Comparison of ENCODE assay signal across 7 cellular contexts in genomic region chr5:1312993-1313833, GRCh38. TPM values are rescaled to one million over a fixed set of nuclear protein-coding genes. Genes with fewer than 3 reads are reported as not detected.
DNase-seq lines count a peak whose midpoint lies in the region; ATAC-seq and FAIRE-seq lines count a peak whose summit lies in the region.

No MANE protein-coding gene starts in this region.

- H3K23ac ChIP-seq in neuronal stem cell (ENCODE audit: low read depth, low read length, poor library complexity): no peak overlapping the region

- H3K36me3 Mint-ChIP-seq in activated CD4-positive, alpha-beta T cell treated with anti-CD3 and anti-CD28 coated beads, Interleukin-2, amount 10 ng/mL, durations not matched to agents 7 days and 5 days (ENCODE audit: low read depth): peaks cover 34% of the 10 kb centered on the region

- peak; percentile 73 for ATAC-seq in GM21723 (IDR thresholded peaks at IDR 0.05; ENCODE audit: unreplicated experiment)

- no CpG with 5 or more reads among the region's 25 CpGs for WGBS in neuronal stem cell (ENCODE audit: extremely low coverage in 2 of 2, insufficient read length in 2 of 2, insufficient replicate concordance in 1 of 2), 2 donors

- H3K36me3 ChIP-seq in KOPT-K1 (ENCODE audit: insufficient read depth, low read length): peaks cover 14% of the 10 kb centered on the region
- H3K36me3 ChIP-seq in neuronal stem cell (replicated peaks in 1 of 2; ENCODE audit: control insufficient read depth in 2 of 2, insufficient read depth in 2 of 2, low read length in 2 of 2): peaks cover 4 to 16% of the 10 kb centered on the region in 2 donors

- H2AFZ ChIP-seq in neuronal stem cell (ENCODE audit: low read length): no peak overlapping the region

- H3K9me3 ChIP-seq in KOPT-K1 (ENCODE audit: insufficient read depth, low read length, poor library complexity, severe bottlenecking) (peaks cover 23% of the 10 kb centered on the region), neuronal stem cell (replicated peaks in 1 of 2; ENCODE audit: control insufficient read depth in 2 of 2, insufficient read depth in 1 of 2, low read depth in 1 of 2, low read length in 2 of 2) (peaks cover 0 to 8% of the 10 kb centered on the region in 2 donors)

- no peak overlapping the region for H3K4ac ChIP-seq in neuronal stem cell (ENCODE audit: low read length)

- H2BK12ac ChIP-seq in neuronal stem cell (ENCODE audit: low read length): no peak overlapping the region

- no peak overlapping the region for H3K14ac ChIP-seq in neuronal stem cell (ENCODE audit: low read length)

- H3K9me3 Mint-ChIP-seq in activated CD4-positive, alpha-beta T cell treated with anti-CD3 and anti-CD28 coated beads, Interleukin-2, amount 10 ng/mL, durations not matched to agents 7 days and 5 days: peaks cover 18% of the 10 kb centered on the region

- no peak overlapping the region for H2BK15ac ChIP-seq in neuronal stem cell (ENCODE audit: low read length)

- H3K4me2 ChIP-seq in neuronal stem cell (ENCODE audit: insufficient read depth, low read length, poor library complexity, severe bottlenecking): no peak overlapping the region

- H2BK5ac ChIP-seq in neuronal stem cell (ENCODE audit: low read length): no peak overlapping the region

- peak overlapping the region; percentile 59 for H2AK5ac ChIP-seq in neuronal stem cell (ENCODE audit: low read depth, low read length)

- DNase-seq in GM18507 (ENCODE audit: extremely low spot score, insufficient read length, low read depth): peak; percentile 52
- DNase-seq in activated CD4-positive, alpha-beta T cell treated with anti-CD3 and anti-CD28 coated beads, Interleukin-2, amount 10 ng/mL, durations not matched to agents 7 days and 5 days: peak; percentile 75
- DNase-seq in neuronal stem cell (ENCODE audit: low spot score): no peak
- no peak for DNase-seq in middle frontal gyrus (ENCODE audit: extremely low spot score, low spot score)
- no peak for DNase-seq in kidney glomerular epithelial cell (lab: John Stamatoyannopoulos, UW)

- H4K8ac ChIP-seq in neuronal stem cell (ENCODE audit: low read depth, low read length): no peak overlapping the region

- peak overlapping the region; percentile 99 for H3K27ac ChIP-seq in KOPT-K1 (ENCODE audit: low read depth, low read length, poor library complexity, severe bottlenecking)
- H3K27ac ChIP-seq in neuronal stem cell (replicated peaks; ENCODE audit: low read length): no peak overlapping the region

- H3K27me3 Mint-ChIP-seq in activated CD4-positive, alpha-beta T cell treated with anti-CD3 and anti-CD28 coated beads, Interleukin-2, amount 10 ng/mL, durations not matched to agents 7 days and 5 days: peaks cover 3% of the 10 kb centered on the region

- POLR2A ChIA-PET in activated CD4-positive, alpha-beta T cell treated with anti-CD3 and anti-CD28 coated beads, Interleukin-2, amount 10 ng/mL, durations not matched to agents 7 days and 5 days (lab: Charles Lee): interaction anchor here (0.7 kb wide), 1 partner anchor 10 kb away, joined by 3 read pairs; no protein-coding TSS in a partner anchor

- no peak overlapping the region for H2BK120ac ChIP-seq in neuronal stem cell (ENCODE audit: low read depth, low read length)

- H3K4me3 ChIP-seq in neuronal stem cell (ENCODE audit: low read length in 2 of 2): no peak overlapping the region

- peak overlapping the region; percentile 96 for H3K27ac Mint-ChIP-seq in activated CD4-positive, alpha-beta T cell treated with anti-CD3 and anti-CD28 coated beads, Interleukin-2, amount 10 ng/mL, durations not matched to agents 7 days and 5 days

- CTCF ChIA-PET in activated CD4-positive, alpha-beta T cell treated with anti-CD3 and anti-CD28 coated beads, Interleukin-2, amount 10 ng/mL, durations not matched to agents 7 days and 5 days (lab: Charles Lee): interaction anchor here (1.0 to 1.3 kb wide), 3 partner anchors 10 to 67 kb away, joined by 3 read pairs; no protein-coding TSS in a partner anchor

- no peak overlapping the region for H4K91ac ChIP-seq in neuronal stem cell (ENCODE audit: low read depth, low read length, poor library complexity)

- H3K9ac ChIP-seq in neuronal stem cell (ENCODE audit: low read depth, low read length, poor library complexity): no peak overlapping the region

- H3K4me3 Mint-ChIP-seq in activated CD4-positive, alpha-beta T cell treated with anti-CD3 and anti-CD28 coated beads, Interleukin-2, amount 10 ng/mL, durations not matched to agents 7 days and 5 days: peak overlapping the region; percentile 42

- peaks cover 0 to 6% of the 10 kb centered on the region in 2 donors for H3K4me1 ChIP-seq in neuronal stem cell (ENCODE audit: control insufficient read depth in 2 of 2, insufficient read depth in 1 of 2, low read depth in 1 of 2, low read length in 2 of 2)

- no peaks in the 10 kb centered on the region for H3K27me3 ChIP-seq in neuronal stem cell (ENCODE audit: control insufficient read depth in 3 of 3, insufficient read depth in 3 of 3, low read depth in 1 of 3, low read length in 3 of 3)

- peak overlapping the region; percentile 36 for H3K18ac ChIP-seq in neuronal stem cell (ENCODE audit: low read length)

- H3K4me1 Mint-ChIP-seq in activated CD4-positive, alpha-beta T cell treated with anti-CD3 and anti-CD28 coated beads, Interleukin-2, amount 10 ng/mL, durations not matched to agents 7 days and 5 days: peaks cover 84% of the 10 kb centered on the region

- no peaks in the 10 kb centered on the region for H3K79me1 ChIP-seq in neuronal stem cell (ENCODE audit: low read depth, low read length)

- FAIRE-seq in GM18507 (lab: Jason Lieb, UNC): peak; percentile 98

RNA-seq across cellular contexts. Expression of gene TERT, which starts 18.3 kb away (rescaled TPM):
- 1 to 10 TPM; 3.4 to 5.6 TPM for total RNA-seq in activated CD4-positive, alpha-beta T cell treated with anti-CD3 and anti-CD28 coated beads, Interleukin-2, amount 10 ng/mL, durations not matched to agents 7 days and 5 days
- 2.5 TPM for polyA plus RNA-seq in neuronal stem cell (2013, experiment 1 of 2)
- polyA plus RNA-seq in neuronal stem cell (2013, experiment 2 of 2): 2.5 TPM

RNA-seq across cellular contexts. Expression of gene CLPTM1L, which starts 31.7 kb away (rescaled TPM):
- total RNA-seq in activated CD4-positive, alpha-beta T cell treated with anti-CD3 and anti-CD28 coated beads, Interleukin-2, amount 10 ng/mL, durations not matched to agents 7 days and 5 days: 100 to 1,000 TPM; 122 to 123 TPM
- 49.2 TPM for polyA plus RNA-seq in neuronal stem cell (2013, experiment 1 of 2)
- 50.1 TPM for polyA plus RNA-seq in neuronal stem cell (2013, experiment 2 of 2)

Comparison
In these comparisons a context has a peak if more than half of its experiments do, and no peak if none do; other contexts are left out.
1. DNase-seq: peak in GM18507 (single experiment) and activated CD4-positive, alpha-beta T cell treated with anti-CD3 and anti-CD28 coated beads, Interleukin-2, amount 10 ng/mL, durations not matched to agents 7 days and 5 days (single experiment); none in neuronal stem cell (single experiment), middle frontal gyrus (single experiment) and kidney glomerular epithelial cell (single experiment).